ENCODE assay signal across 1 cellular context in genomic region chr17:82037113-82037888, GRCh38.
TF ChIP-seq lines count a peak whose summit lies in the region.

DCXR (minus strand) TSS chr17:82037697; CDS start chr17:82037682, 15 bp downstream.

TF ChIP-seq in HepG2, 621 proteins besides CTCF, POLR2A, EP300 and RAD21 (continued from another document and continues in another):
- TF ChIP-seq ZBTB33 (CRISPR knock-in tag; IDR thresholded peaks at IDR 0.05) (peak; percentile 87), FOXK2 (IDR thresholded peaks at IDR 0.05) (no peak), ZNF296 (CRISPR knock-in tag; conservative IDR thresholded peaks at IDR 0.05) (peak; percentile 86; the same call in 1 of the 2 replicates), ZNF598 (CRISPR knock-in tag; IDR thresholded peaks at IDR 0.05; ENCODE audit: borderline replicate concordance) (no peak; the same call in 1 of the 2 replicates), ZNF343 (CRISPR knock-in tag; IDR thresholded peaks at IDR 0.05) (no peak), ZNF75D (CRISPR knock-in tag; IDR thresholded peaks at IDR 0.05; ENCODE audit: borderline replicate concordance) (no peak), POLR2AphosphoS5 (IDR thresholded peaks at IDR 0.05; ENCODE audit: low read depth, low read length) (peak; percentile 98), ZSCAN5A (CRISPR knock-in tag; IDR thresholded peaks at IDR 0.05; ENCODE audit: borderline replicate concordance) (no peak), ZNF766 (CRISPR knock-in tag; IDR thresholded peaks at IDR 0.05; ENCODE audit: borderline replicate concordance) (no peak), GATAD2A (CRISPR knock-in tag; IDR thresholded peaks at IDR 0.05) (no peak; the same call in 1 of the 2 replicates), CCAR2 (optimal IDR thresholded peaks at IDR 0.05; ENCODE audit: low read depth, low read length) (no peak), GTF3A (CRISPR knock-in tag; conservative IDR thresholded peaks at IDR 0.05) (peak; percentile 83; the same call in 1 of the 2 replicates), GZF1 (CRISPR knock-in tag; IDR thresholded peaks at IDR 0.05) (no peak), RBFOX2 (IDR thresholded peaks at IDR 0.05; ENCODE audit: low read depth, low read length) (peak; percentile 99), SMAD9 (CRISPR knock-in tag; IDR thresholded peaks at IDR 0.05) (peak; percentile 14; the same call in 1 of the 2 replicates), RELA (CRISPR knock-in tag; IDR thresholded peaks at IDR 0.05) (peak; percentile 82; the same call in 1 of the 2 replicates), ZSCAN31 (CRISPR knock-in tag; IDR thresholded peaks at IDR 0.05; ENCODE audit: low read depth) (peak; percentile 82; the same call in 1 of the 2 replicates), CBX2 (IDR thresholded peaks at IDR 0.05; ENCODE audit: low read depth, low read length) (no peak), CBX2 (CRISPR knock-in tag; IDR thresholded peaks at IDR 0.05; ENCODE audit: low read depth) (no peak), FOXO4 (CRISPR knock-in tag; conservative IDR thresholded peaks at IDR 0.05) (no peak), BHLHE40 (IDR thresholded peaks at IDR 0.05; ENCODE audit: low read length) (peak; percentile 70), SSRP1 (CRISPR knock-in tag; IDR thresholded peaks at IDR 0.05) (no peak), ZNF274 (CRISPR knock-in tag; IDR thresholded peaks at IDR 0.05) (peak; percentile 85), ZNF207 (IDR thresholded peaks at IDR 0.05; ENCODE audit: borderline replicate concordance) (no peak), ZNF607 (CRISPR knock-in tag; IDR thresholded peaks at IDR 0.05; ENCODE audit: borderline replicate concordance) (peak; percentile 98; the same call in 1 of the 2 replicates), KDM6A (CRISPR knock-in tag; IDR thresholded peaks at IDR 0.05; ENCODE audit: low read depth) (no peak), PAF1 (CRISPR knock-in tag; IDR thresholded peaks at IDR 0.05) (no peak), ZNF264 (CRISPR knock-in tag; IDR thresholded peaks at IDR 0.05) (no peak), NR2C2 (CRISPR knock-in tag; IDR thresholded peaks at IDR 0.05; ENCODE audit: borderline replicate concordance) (peak; percentile 82; the same call in 1 of the 2 replicates), ELK4 (CRISPR knock-in tag; IDR thresholded peaks at IDR 0.05; ENCODE audit: borderline replicate concordance) (no peak), ZFP62 (CRISPR knock-in tag; IDR thresholded peaks at IDR 0.05) (no peak), TP53 (CRISPR knock-in tag; conservative IDR thresholded peaks at IDR 0.05) (no peak), ONECUT2 (CRISPR knock-in tag; IDR thresholded peaks at IDR 0.05) (no peak), SIX4 (CRISPR knock-in tag; IDR thresholded peaks at IDR 0.05) (peak; percentile 55; the same call in 1 of the 2 replicates), ZNF674 (CRISPR knock-in tag; IDR thresholded peaks at IDR 0.05; ENCODE audit: low read depth) (peak; percentile 72; the same call in 1 of the 2 replicates), RBAK (CRISPR knock-in tag; IDR thresholded peaks at IDR 0.05) (no peak), ZBTB40 (IDR thresholded peaks at IDR 0.05) (no peak), ZBTB40 (CRISPR knock-in tag; IDR thresholded peaks at IDR 0.05) (peak; percentile 69; the same call in 1 of the 2 replicates), ZNF614 (CRISPR knock-in tag; IDR thresholded peaks at IDR 0.05; ENCODE audit: borderline replicate concordance) (peak; percentile 87; the same call in 1 of the 2 replicates), DNMT1 (CRISPR knock-in tag; IDR thresholded peaks at IDR 0.05) (peak; percentile 97), ZEB1 (IDR thresholded peaks at IDR 0.05; ENCODE audit: insufficient replicate concordance, low read depth) (peak; percentile 27), HOMEZ (CRISPR knock-in tag; IDR thresholded peaks at IDR 0.05; ENCODE audit: low read depth) (peak; percentile 80), NFE2L2 (IDR thresholded peaks at IDR 0.05; ENCODE audit: low read length) (no peak), AHR (CRISPR knock-in tag; IDR thresholded peaks at IDR 0.05) (peak; percentile 91; the same call in 1 of the 2 replicates), ETV6 (CRISPR knock-in tag; conservative IDR thresholded peaks at IDR 0.05) (peak; percentile 84; the same call in 1 of the 2 replicates), HNRNPL (IDR thresholded peaks at IDR 0.05; ENCODE audit: low read depth, low read length) (no peak), SMARCC2 (IDR thresholded peaks at IDR 0.05) (no peak), RFX3 (CRISPR knock-in tag; IDR thresholded peaks at IDR 0.05) (no peak), SP4 (CRISPR knock-in tag; IDR thresholded peaks at IDR 0.05) (peak; percentile 96), ZNF260 (CRISPR knock-in tag; IDR thresholded peaks at IDR 0.05; ENCODE audit: borderline replicate concordance, low read depth) (no peak), GRHL1 (CRISPR knock-in tag; conservative IDR thresholded peaks at IDR 0.05) (no peak), ZNF354B (CRISPR knock-in tag; IDR thresholded peaks at IDR 0.05) (no peak), TEAD2 (CRISPR knock-in tag; IDR thresholded peaks at IDR 0.05) (no peak), BRD4 (CRISPR knock-in tag; IDR thresholded peaks at IDR 0.05) (no peak), NFE2 (CRISPR knock-in tag; IDR thresholded peaks at IDR 0.05) (no peak), REL (CRISPR knock-in tag; conservative IDR thresholded peaks at IDR 0.05) (no peak)
